ENCODE assay signal across 1 cellular context in the genomic region with DNA sequence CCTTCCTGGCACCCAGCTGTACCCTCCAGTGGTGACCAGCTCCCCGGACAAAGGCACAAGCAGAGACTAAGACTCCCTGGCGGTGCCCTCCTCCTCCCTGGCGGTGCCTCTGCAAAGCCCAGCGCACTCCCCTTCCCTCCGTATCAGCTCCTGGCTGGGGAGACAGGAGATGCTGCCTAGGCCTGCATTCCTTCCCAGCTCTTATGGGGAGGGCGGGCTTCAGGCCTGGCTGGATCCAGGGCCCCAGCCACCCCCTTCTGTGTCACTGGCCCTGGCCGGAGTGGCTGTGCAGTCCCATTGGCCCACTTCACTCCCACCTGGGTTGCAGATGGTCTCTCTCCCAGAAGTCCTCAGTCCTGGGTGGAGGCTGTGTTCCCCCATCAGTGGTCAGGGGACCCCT.
TF ChIP-seq lines count a peak whose summit lies in the region.

No MANE protein-coding gene starts in this region.

TF ChIP-seq in IMR-90, 13 proteins besides CTCF, POLR2A, EP300 and RAD21:
- TF ChIP-seq RFX5 (IDR thresholded peaks at IDR 0.05; ENCODE audit: low read depth, low read length) (no peak), CHD1 (IDR thresholded peaks at IDR 0.05; ENCODE audit: low read depth, low read length) (no peak), NFE2L2 (IDR thresholded peaks at IDR 0.05; ENCODE audit: low read depth, low read length) (no peak), MXI1 (IDR thresholded peaks at IDR 0.05; ENCODE audit: borderline replicate concordance, low read depth, low read length) (no peak), MAFK (IDR thresholded peaks at IDR 0.05; ENCODE audit: low read depth, low read length) (no peak), BHLHE40 (IDR thresholded peaks at IDR 0.05; ENCODE audit: low read depth, low read length) (no peak), CEBPB (IDR thresholded peaks at IDR 0.05; ENCODE audit: low read depth, low read length) (no peak), RCOR1 (IDR thresholded peaks at IDR 0.05; ENCODE audit: insufficient replicate concordance, low read length) (no peak), USF2 (IDR thresholded peaks at IDR 0.05; ENCODE audit: low read depth, low read length) (no peak), SMC3 (IDR thresholded peaks at IDR 0.05; ENCODE audit: low read depth, low read length) (no peak), MAZ (IDR thresholded peaks at IDR 0.05; ENCODE audit: borderline replicate concordance, low read depth, low read length) (no peak)
- TF ChIP-seq, protein P1, sequence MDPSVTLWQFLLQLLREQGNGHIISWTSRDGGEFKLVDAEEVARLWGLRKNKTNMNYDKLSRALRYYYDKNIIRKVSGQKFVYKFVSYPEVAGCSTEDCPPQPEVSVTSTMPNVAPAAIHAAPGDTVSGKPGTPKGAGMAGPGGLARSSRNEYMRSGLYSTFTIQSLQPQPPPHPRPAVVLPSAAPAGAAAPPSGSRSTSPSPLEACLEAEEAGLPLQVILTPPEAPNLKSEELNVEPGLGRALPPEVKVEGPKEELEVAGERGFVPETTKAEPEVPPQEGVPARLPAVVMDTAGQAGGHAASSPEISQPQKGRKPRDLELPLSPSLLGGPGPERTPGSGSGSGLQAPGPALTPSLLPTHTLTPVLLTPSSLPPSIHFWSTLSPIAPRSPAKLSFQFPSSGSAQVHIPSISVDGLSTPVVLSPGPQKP (IDR thresholded peaks at IDR 0.05; ENCODE audit: borderline replicate concordance, low read depth, low read length) = no peak
